In the genomic region with DNA sequence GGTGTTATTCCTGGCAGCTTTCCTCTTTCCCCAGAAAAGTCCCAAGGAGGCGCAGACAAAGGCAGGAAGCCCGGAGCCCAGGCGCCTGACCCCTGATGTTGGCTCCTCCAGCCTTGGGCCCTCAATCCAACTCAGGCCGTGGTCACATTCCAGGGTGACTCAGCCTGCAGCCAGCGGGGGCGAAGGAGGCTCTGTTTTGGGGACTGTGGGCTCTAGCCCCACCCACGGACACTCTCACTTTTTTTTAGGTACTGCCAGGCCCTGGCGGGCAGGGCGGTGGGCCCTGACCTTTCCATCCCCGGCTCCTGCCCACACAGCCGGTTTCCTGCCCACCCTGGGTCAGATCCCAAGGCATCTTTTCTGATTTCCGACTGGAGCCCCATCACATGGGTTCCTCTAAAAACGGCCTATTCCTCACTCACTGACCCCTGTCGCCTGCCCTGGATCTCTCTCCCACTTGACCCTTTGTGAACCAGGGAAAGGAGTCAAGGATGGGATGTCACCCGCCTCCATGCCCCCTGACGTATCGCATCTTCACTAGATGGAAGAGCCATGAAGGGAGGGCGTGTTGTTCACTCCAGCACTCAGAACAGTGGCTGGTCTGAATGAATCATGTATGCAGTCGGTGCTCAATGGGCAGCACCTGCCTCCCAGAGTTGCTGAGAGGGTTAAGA, we compare ENCODE assay signal across 10 cellular contexts. TPM values are rescaled to one million over a fixed set of nuclear protein-coding genes. Genes with fewer than 3 reads are reported as not detected.
DNase-seq lines count a peak whose midpoint lies in the region; ATAC-seq and TF ChIP-seq lines count a peak whose summit lies in the region.
"Had no signal": no experiment of that assay in that cellular context is flagged by ENCODE, and none has a peak within 500 bp of the region (broad histone marks: within the 10 kb centered on the region; RNA-seq: fewer than 3 reads in every experiment).

No MANE protein-coding gene starts in this region.

- ATAC-seq in PC-3 (peak; percentile 64; the same call in 1 of the 2 replicates), HG02852 (IDR thresholded peaks at IDR 0.05; ENCODE audit: unreplicated experiment) (no peak)
- ATAC-seq: natural killer cell treated with Interleukin-12 subunit alpha and Interleukin-12 subunit beta and Interleukin-15 and Interleukin-18, amount 100 ng/mL, for 72 hours had no signal

- no peaks in the 10 kb centered on the region for H3K36me3 ChIP-seq in PC-3 (ENCODE audit: low read depth, low read length)

- no peaks in the 10 kb centered on the region for H3K79me2 ChIP-seq in PC-3 (ENCODE audit: low read length)

- in situ Hi-C loops in GM13976 (cut with MboI; ENCODE audit: low sequenced_read_pairs, unreplicated experiment): no loop called here

- H2AFZ ChIP-seq in PC-3 (ENCODE audit: low read length): 0 out of 2 replicates have a peak overlapping the region, but pooled peaks have one; percentile 27

- POLR2A ChIA-PET in PC-3 (lab: Charles Lee; ENCODE audit: unreplicated experiment): interaction anchor here (0.6 kb wide), 1 partner anchor 218 kb away, joined by 5 read pairs; no protein-coding TSS in a partner anchor

- intact Hi-C loops in PC-3 (cut with micrococcal nuclease): no loop called here

- H3F3A ChIP-seq in PC-3 (ENCODE audit: low read length, unreplicated experiment): no peaks in the 10 kb centered on the region

- no peaks in the 10 kb centered on the region for H4K20me1 ChIP-seq in PC-3 (ENCODE audit: low read length)

- H3K27ac ChIP-seq in PC-3 (ENCODE audit: low read length): no peak overlapping the region

- no peaks in the 10 kb centered on the region for H3K9me2 ChIP-seq in PC-3 (replicated peaks; ENCODE audit: low read length)

- BruUV-seq in PC-3 (replicated peaks; lab: Mats Ljungman, UMichigan): no TSS peak

- H3K9ac ChIP-seq in PC-3 (ENCODE audit: low read length): no peak overlapping the region

- peak overlapping the region; percentile 9 for H3K4me2 ChIP-seq in PC-3 (ENCODE audit: low read length)

- H3K4me3 ChIP-seq in PC-3 (ENCODE audit: low read length) (no peak overlapping the region), fibroblast of mammary gland (ENCODE audit: control insufficient read depth, low read depth, low read length) (no peak overlapping the region)

- peaks cover 11% of the 10 kb centered on the region for H3K4me1 ChIP-seq in PC-3 (ENCODE audit: insufficient read depth, low read length)

- H3K27me3 ChIP-seq in PC-3 (ENCODE audit: low read length): peaks cover 4% of the 10 kb centered on the region; the same call in 1 of the 2 replicates

- DNase-seq in 8988T (peak; percentile 82), PC-3 (peak; percentile 74), fibroblast of mammary gland (ENCODE audit: low read depth) (peak; percentile 91), myocyte (ENCODE audit: low read depth) (peak; percentile 86), NCI-H187 treated with DMSO at 0.1 percent for 48 hours (lab: John Stamatoyannopoulos, UW) (no peak), GM13976 (ENCODE audit: low spot score) (no peak)
- no peak for DNase-seq in activated T-cell treated with anti-CD3 and anti-CD28 coated beads, Interleukin-2, amount 50 U/mL, for 1 hour
- DNase-seq: NCI-H526 treated with DMSO at 0.1 percent for 48 hours had no signal

- TF ChIP-seq CTCF in PC-3 (conservative IDR thresholded peaks at IDR 0.05; ENCODE audit: low read depth, low read length): no peak
- no peak for TF ChIP-seq CTCF in fibroblast of mammary gland (conservative IDR thresholded peaks at IDR 0.05; ENCODE audit: control insufficient read depth, insufficient read depth, low read depth, low read length)
- TF ChIP-seq CTCF in GM13976 (IDR thresholded peaks at IDR 0.05; ENCODE audit: borderline replicate concordance, control extremely low read depth, extremely low read depth, insufficient read depth, missing control alignments): no peak

- H3K9me3 ChIP-seq in PC-3 (ENCODE audit: low read length): no peaks in the 10 kb centered on the region

- CTCF ChIA-PET in PC-3 (lab: Charles Lee): interaction anchor here (0.6 kb wide), 1 partner anchor 25 kb away, joined by 3 read pairs; no protein-coding TSS in a partner anchor

RNA-seq across cellular contexts. Expression of a gene that starts 5.5 kb away (rescaled TPM):
- total RNA-seq in PC-3 (2014; rRNA removed) (0.18 TPM in 1 of 2 replicates, not detected in the other), myocyte (1.2 and 1.5 TPM in 2 replicates)
- polyA plus RNA-seq in myocyte (2012): 4.2 TPM

Comparison
In these comparisons a context has a peak if more than half of its experiments do, and no peak if none do; other contexts are left out.
1. DNase-seq: peak in 8988T (single experiment), PC-3 (single experiment), fibroblast of mammary gland (single experiment) and myocyte (single experiment); none in NCI-H187 treated with DMSO at 0.1 percent for 48 hours (single experiment), GM13976 (single experiment) and activated T-cell treated with anti-CD3 and anti-CD28 coated beads, Interleukin-2, amount 50 U/mL, for 1 hour (single experiment).